8 cellular contexts compared by ENCODE assay signal in genomic region chr12:54368709-54369596, GRCh38. TPM values are rescaled to one million over a fixed set of nuclear protein-coding genes. Genes with fewer than 3 reads are reported as not detected.
A peak's percentile ranks its signal among the peaks of the same experiment; 100 is the strongest.
DNase-seq lines count a peak whose midpoint lies in the region; ATAC-seq, FAIRE-seq and TF ChIP-seq lines count a peak whose summit lies in the region.

No MANE protein-coding gene starts in this region.

- H3K27ac ChIP-seq in subcutaneous abdominal adipose tissue (ENCODE audit: low read depth, low read length): peak overlapping the region; percentile 54

- H3K27me3 ChIP-seq in subcutaneous abdominal adipose tissue (ENCODE audit: control insufficient read depth in 5 of 5, insufficient read depth in 4 of 5, low read length in 5 of 5): no peaks in the 10 kb centered on the region

- peaks cover 0 to 10% (median 6%) of the 10 kb centered on the region in 5 donors for H3K36me3 ChIP-seq in subcutaneous abdominal adipose tissue (ENCODE audit: control insufficient read depth in 5 of 5, insufficient read depth in 5 of 5, low read length in 5 of 5)

- peak overlapping the region; percentile 28 to 50 (median 43) for H3K4me3 ChIP-seq in subcutaneous abdominal adipose tissue (ENCODE audit: low read depth in 1 of 5, low read length in 5 of 5)

- peaks cover 0 to 54% (median 41%) of the 10 kb centered on the region in 5 donors for H3K4me1 ChIP-seq in subcutaneous abdominal adipose tissue (ENCODE audit: control insufficient read depth in 5 of 5, insufficient read depth in 5 of 5, low read length in 5 of 5)

- H3K9ac ChIP-seq in subcutaneous abdominal adipose tissue (ENCODE audit: low read length in 5 of 5): peak overlapping the region in 3 of 5 donors; percentile 25 to 55 (median 49)

- no peak for FAIRE-seq in frontal cortex (lab: Jason Lieb, UNC)

- no peaks in the 10 kb centered on the region for H3K9me3 ChIP-seq in subcutaneous abdominal adipose tissue (ENCODE audit: control insufficient read depth in 5 of 5, low read length in 5 of 5)

- peak; percentile 67 for ATAC-seq in GM21717 (IDR thresholded peaks at IDR 0.05; ENCODE audit: unreplicated experiment)

- peak; percentile 87 for TF ChIP-seq CTCF in LNCAP (IDR thresholded peaks at IDR 0.05)

- peak; percentile 49; the same call in 1 of the 2 replicates for TF ChIP-seq POLR2A in Raji (IDR thresholded peaks at IDR 0.05; ENCODE audit: insufficient read depth, low read depth, low read length)

- peak; percentile 72 for DNase-seq in DMS153 (lab: John Stamatoyannopoulos, UW)
- DNase-seq in activated effector memory CD4-positive, alpha-beta T cell treated with anti-CD3 and anti-CD28 coated beads, Interleukin-2, amount 50 U/mL, for 16 hours: peak; percentile 95
- DNase-seq in frontal cortex (ENCODE audit: low spot score in 2 of 2): peak; percentile 67 to 70
- DNase-seq in nucleus accumbens (lab: John Stamatoyannopoulos, UW): peak in 52 of 56 donors; percentile 32 to 93 (median 72)

RNA-seq across cellular contexts. Expression of gene GPR84, which starts 4.7 kb away (rescaled TPM):
- not detected for total RNA-seq in frontal cortex

RNA-seq across cellular contexts. Expression of gene ZNF385A, which starts 15.6 kb away (rescaled TPM):
- 1.2 TPM for total RNA-seq in frontal cortex

RNA-seq across cellular contexts. Expression of gene COPZ1, which starts 44.0 kb away (rescaled TPM):
- total RNA-seq in frontal cortex: 59.9 TPM

RNA-seq across cellular contexts. Expression of gene ITGA5, which starts 50.1 kb away (rescaled TPM):
- total RNA-seq in frontal cortex: 3.7 TPM

Comparison
In these comparisons a context has a peak if more than half of its experiments do, and no peak if none do; other contexts are left out.
1. Peak in every context shown above with its lines: DNase-seq, ATAC-seq, H3K4me3 ChIP-seq and H3K27ac ChIP-seq.